ENCODE assay signal across 19 cellular contexts in genomic region chr10:22601618-22602017, GRCh38.
DNase-seq lines count a peak whose midpoint lies in the region; ATAC-seq and TF ChIP-seq lines count a peak whose summit lies in the region.
"Had no signal": no experiment of that assay in that cellular context is flagged by ENCODE, and none has a peak within 500 bp of the region (broad histone marks: within the 10 kb centered on the region; RNA-seq: fewer than 3 reads in every experiment).

No MANE protein-coding gene starts in this region.

- peaks cover 47% of the 10 kb centered on the region for H3K36me3 Mint-ChIP-seq in CD4-positive, CD25-positive, alpha-beta regulatory T cell
- H3K36me3 Mint-ChIP-seq in activated CD8-positive, alpha-beta T cell treated with anti-CD3 and anti-CD28 coated beads, Interleukin-2, amount 10 ng/mL, durations not matched to agents 7 days and 5 days (ENCODE audit: low read depth) = peaks cover 76% of the 10 kb centered on the region
- peaks cover 0 to 5% of the 10 kb centered on the region in 2 donors for H3K36me3 Mint-ChIP-seq in naive B cell

- no peaks in the 10 kb centered on the region for H3K9me3 ChIP-seq in CD4-positive, CD25-positive, alpha-beta regulatory T cell (ENCODE audit: control insufficient read depth in 2 of 2, low read length in 2 of 2)
- H3K9me3 ChIP-seq in DOHH2 (ENCODE audit: control insufficient read depth, insufficient read depth, low read length) (no peaks in the 10 kb centered on the region), breast epithelium (no peaks in the 10 kb centered on the region)
- H3K9me3 ChIP-seq: gastrocnemius medialis, left ventricle myocardium inferior had no signal

- H3K4me3 ChIP-seq in CD4-positive, CD25-positive, alpha-beta regulatory T cell (ENCODE audit: low read depth, low read length) = peak overlapping the region; percentile 45
- 0 out of 2 replicates have a peak overlapping the region, but pooled peaks have one; percentile 3 for H3K4me3 ChIP-seq in DOHH2 (ENCODE audit: low read length)
- no peak overlapping the region for H3K4me3 ChIP-seq in breast epithelium
- H3K4me3 ChIP-seq: gastrocnemius medialis, left ventricle myocardium inferior, skin epidermis had no signal

- intact Hi-C loops in breast epithelium (cut with DNase I; ENCODE audit: low total_unique reads) = no loop called here

- H3K27me3 Mint-ChIP-seq in CD4-positive, CD25-positive, alpha-beta regulatory T cell = no peaks in the 10 kb centered on the region
- no peaks in the 10 kb centered on the region for H3K27me3 Mint-ChIP-seq in activated CD8-positive, alpha-beta T cell treated with anti-CD3 and anti-CD28 coated beads, Interleukin-2, amount 10 ng/mL, durations not matched to agents 7 days and 5 days (ENCODE audit: low read depth)
- no peaks in the 10 kb centered on the region for H3K27me3 Mint-ChIP-seq in naive B cell
- H3K27me3 Mint-ChIP-seq: type B pancreatic cell had no signal

- H3K4me1 ChIP-seq in CD4-positive, CD25-positive, alpha-beta regulatory T cell (ENCODE audit: control insufficient read depth, insufficient read depth, low read length, poor library complexity, severe bottlenecking) = peaks cover 79% of the 10 kb centered on the region
- H3K4me1 ChIP-seq in DOHH2 (ENCODE audit: control insufficient read depth, low read length) = peaks cover 77% of the 10 kb centered on the region
- no peaks in the 10 kb centered on the region for H3K4me1 ChIP-seq in breast epithelium

- CTCF ChIA-PET in activated CD8-positive, alpha-beta T cell treated with anti-CD3 and anti-CD28 coated beads, Interleukin-2, amount 10 ng/mL, durations not matched to agents 7 days and 5 days (lab: Charles Lee) = interaction anchor here (0.6 to 1.6 kb wide), 4 partner anchors 10 to 387 kb away, joined by 3 to 7 read pairs (median 4); partner anchors contain the start of gene COMMD3

- no peak for DNase-seq in CD4-positive, CD25-positive, alpha-beta regulatory T cell
- no peak for DNase-seq in activated CD8-positive, alpha-beta T cell treated with anti-CD3 and anti-CD28 coated beads, Interleukin-2, amount 10 ng/mL, durations not matched to agents 7 days and 5 days
- DNase-seq in naive B cell (no peak), breast epithelium (ENCODE audit: low spot score in 2 of 2) (no peak), NCI-H1417 treated with DMSO at 0.1 percent for 48 hours (lab: John Stamatoyannopoulos, UW) (no peak), OCI-M2 (lab: John Stamatoyannopoulos, UW; ENCODE audit: unreplicated experiment) (no peak)
- DNase-seq: amygdala, EL, gastrocnemius medialis, Karpas-422, left ventricle myocardium inferior, NCI-H1105 treated with DMSO at 0.1 percent for 48 hours, NCI-H2171, posterior cingulate gyrus had no signal

- peaks cover 28% of the 10 kb centered on the region for H4K20me1 ChIP-seq in DOHH2 (ENCODE audit: control insufficient read depth, insufficient read depth, low read depth, low read length)

- no peak for ATAC-seq in CD4-positive, CD25-positive, alpha-beta regulatory T cell (ENCODE audit: low read depth in 2 of 2)
- ATAC-seq in activated CD8-positive, alpha-beta T cell treated with anti-CD3 and anti-CD28 coated beads, Interleukin-2, amount 10 ng/mL, durations not matched to agents 7 days and 5 days = no peak
- no peak for ATAC-seq in naive B cell (ENCODE audit: low read depth in 2 of 2)
- ATAC-seq: gastrocnemius medialis had no signal

- peak overlapping the region; percentile 52 for H3K4me2 ChIP-seq in DOHH2 (ENCODE audit: low read length)

- TF ChIP-seq CTCF in DOHH2 (IDR thresholded peaks at IDR 0.05; ENCODE audit: low read depth, low read length, poor library complexity, severe bottlenecking) = no peak
- no peak for TF ChIP-seq CTCF in breast epithelium (IDR thresholded peaks at IDR 0.05)

- no peak for TF ChIP-seq POLR2A in breast epithelium (IDR thresholded peaks at IDR 0.05)

- POLR2A ChIA-PET in activated CD8-positive, alpha-beta T cell treated with anti-CD3 and anti-CD28 coated beads, Interleukin-2, amount 10 ng/mL, durations not matched to agents 7 days and 5 days (lab: Charles Lee) = interaction anchor here (1.2 to 1.3 kb wide), 2 partner anchors 10 to 112 kb away, joined by 3 to 6 read pairs; partner anchors contain the start of gene PIP4K2A

- peak overlapping the region; percentile 35 to 72 (median 70) for H3K4me3 Mint-ChIP-seq in CD4-positive, CD25-positive, alpha-beta regulatory T cell
- H3K4me3 Mint-ChIP-seq in activated CD8-positive, alpha-beta T cell treated with anti-CD3 and anti-CD28 coated beads, Interleukin-2, amount 10 ng/mL, durations not matched to agents 7 days and 5 days = peak overlapping the region; percentile 30
- peak overlapping the region in 7 of 8 donors; percentile 44 to 87 (median 76) for H3K4me3 Mint-ChIP-seq in naive B cell
- H3K4me3 Mint-ChIP-seq: type B pancreatic cell had no signal

- no peaks in the 10 kb centered on the region for H3K9me3 Mint-ChIP-seq in CD4-positive, CD25-positive, alpha-beta regulatory T cell
- no peaks in the 10 kb centered on the region for H3K9me3 Mint-ChIP-seq in activated CD8-positive, alpha-beta T cell treated with anti-CD3 and anti-CD28 coated beads, Interleukin-2, amount 10 ng/mL, durations not matched to agents 7 days and 5 days (ENCODE audit: insufficient read depth)
- peaks cover 0 to 6% (median 0%) of the 10 kb centered on the region in 7 donors for H3K9me3 Mint-ChIP-seq in naive B cell
- H3K9me3 Mint-ChIP-seq: type B pancreatic cell had no signal

- H3K4me1 Mint-ChIP-seq in CD4-positive, CD25-positive, alpha-beta regulatory T cell = peaks cover 30 to 93% (median 80%) of the 10 kb centered on the region in 4 donors
- H3K4me1 Mint-ChIP-seq in activated CD8-positive, alpha-beta T cell treated with anti-CD3 and anti-CD28 coated beads, Interleukin-2, amount 10 ng/mL, durations not matched to agents 7 days and 5 days (ENCODE audit: low read depth) = peaks cover 89% of the 10 kb centered on the region
- peaks cover 59 to 97% (median 84%) of the 10 kb centered on the region in 3 donors for H3K4me1 Mint-ChIP-seq in naive B cell

- peak overlapping the region; percentile 61 for H3K27ac ChIP-seq in CD4-positive, CD25-positive, alpha-beta regulatory T cell (ENCODE audit: insufficient read depth, low read length, poor library complexity, severe bottlenecking)
- no peak overlapping the region; the same call in 1 of the 2 replicates for H3K27ac ChIP-seq in DOHH2 (ENCODE audit: low read depth, low read length)
- no peak overlapping the region for H3K27ac ChIP-seq in breast epithelium
- H3K27ac ChIP-seq: epithelial cell of prostate, gastrocnemius medialis, left ventricle myocardium inferior, VCaP had no signal

- H3F3A ChIP-seq in DOHH2 (ENCODE audit: control insufficient read depth, insufficient read depth) = peaks cover 14% of the 10 kb centered on the region

- no peaks in the 10 kb centered on the region for H3K9me2 ChIP-seq in DOHH2 (replicated peaks; ENCODE audit: control insufficient read depth, low read length)

- peak overlapping the region; percentile 34 to 92 (median 86) for H3K27ac Mint-ChIP-seq in CD4-positive, CD25-positive, alpha-beta regulatory T cell
- H3K27ac Mint-ChIP-seq in activated CD8-positive, alpha-beta T cell treated with anti-CD3 and anti-CD28 coated beads, Interleukin-2, amount 10 ng/mL, durations not matched to agents 7 days and 5 days = peak overlapping the region; percentile 89
- H3K27ac Mint-ChIP-seq in naive B cell = peak overlapping the region; percentile 89 to 95 (median 94)

- H3K27me3 ChIP-seq in CD4-positive, CD25-positive, alpha-beta regulatory T cell (ENCODE audit: control insufficient read depth, insufficient read depth, low read length) = no peaks in the 10 kb centered on the region
- no peaks in the 10 kb centered on the region for H3K27me3 ChIP-seq in DOHH2 (ENCODE audit: control insufficient read depth, low read length)
- H3K27me3 ChIP-seq in breast epithelium = no peaks in the 10 kb centered on the region
- H3K27me3 ChIP-seq: gastrocnemius medialis had no signal

- peaks cover 22% of the 10 kb centered on the region for H3K79me2 ChIP-seq in DOHH2 (ENCODE audit: control insufficient read depth, low read length)

- H3K36me3 ChIP-seq in CD4-positive, CD25-positive, alpha-beta regulatory T cell (ENCODE audit: control insufficient read depth, insufficient read depth, low read length) = peaks cover 38% of the 10 kb centered on the region
- peaks cover 10% of the 10 kb centered on the region; the same call in 1 of the 2 replicates for H3K36me3 ChIP-seq in DOHH2 (ENCODE audit: control insufficient read depth, low read length)
- H3K36me3 ChIP-seq in breast epithelium = no peaks in the 10 kb centered on the region
- H3K36me3 ChIP-seq: gastrocnemius medialis, left ventricle myocardium inferior had no signal

Comparison
In these comparisons a context has a peak if more than half of its experiments do, and no peak if none do; other contexts are left out.
1. H3K4me3 ChIP-seq: peak in CD4-positive, CD25-positive, alpha-beta regulatory T cell (single experiment) and DOHH2 (single experiment); none in breast epithelium (0 of 3).
2. Peak in every context shown above with its lines, with median percentiles within 50 percentile points of each other: H3K27ac Mint-ChIP-seq and H3K4me3 Mint-ChIP-seq.